In genomic region chr22:38079208-38079607, GRCh38 we compare ENCODE assay signal across 16 cellular contexts. TPM values are rescaled to one million over a fixed set of nuclear protein-coding genes. Genes with fewer than 3 reads are reported as not detected.
A peak's percentile ranks its signal among the peaks of the same experiment; 100 is the strongest.
DNase-seq lines count a peak whose midpoint lies in the region; ATAC-seq, FAIRE-seq and TF ChIP-seq lines count a peak whose summit lies in the region.
"Not testable (repeated sequence)": the region's sequence is repeated elsewhere in the genome, so short reads cannot be mapped to it uniquely, and the experiment has no call there.
"Had no signal": no experiment of that assay in that cellular context is flagged by ENCODE, and none has a peak within 500 bp of the region (broad histone marks: within the 10 kb centered on the region; RNA-seq: fewer than 3 reads in every experiment).

No MANE protein-coding gene starts in this region.

- DNase-seq in Calu3; PC-9; K562 (ENCODE audit: extremely low read depth in 1 of 4, low spot score in 3 of 4); neural crest cell (ENCODE audit: low read depth, low spot score): not testable (repeated sequence)
- peak; percentile 3 for DNase-seq in left ventricle myocardium superior
- peak; percentile 76 for DNase-seq in osteoblast (ENCODE audit: insufficient read length, low spot score, missing footprints)

- not testable (repeated sequence) for H4K20me1 ChIP-seq in BLaER1; PC-9 (ENCODE audit: insufficient read depth); K562 (replicated peaks; ENCODE audit: control insufficient read depth, insufficient read depth, low read length); osteoblast (ENCODE audit: insufficient read depth, low read length)

- H3K79me2 ChIP-seq in PC-9 (ENCODE audit: low read depth); K562 (ENCODE audit: control insufficient read depth, insufficient read depth, low read length); osteoblast (ENCODE audit: insufficient read depth, low read length): not testable (repeated sequence)

- not testable (repeated sequence) for TF ChIP-seq CTCF in 22Rv1 (IDR thresholded peaks at IDR 0.05); Calu3 (IDR thresholded peaks at IDR 0.05; ENCODE audit: unreplicated experiment); PC-9 (conservative IDR thresholded peaks at IDR 0.05); K562 (IDR thresholded peaks at IDR 0.05 in 2 of 3, conservative IDR thresholded peaks at IDR 0.05 in 1 of 3; ENCODE audit: insufficient read depth in 2 of 3, low read depth in 1 of 3, low read length in 3 of 3); neural crest cell (conservative IDR thresholded peaks at IDR 0.05); osteoblast (IDR thresholded peaks at IDR 0.05; ENCODE audit: extremely low read depth, low read depth, low read length)

- ATAC-seq in K562, left ventricle myocardium superior: not testable (repeated sequence)

- not testable (repeated sequence) for H3K4me3 Mint-ChIP-seq in Calu3 (ENCODE audit: low read depth, unreplicated experiment)
- peak overlapping the region; percentile 19 for H3K4me3 Mint-ChIP-seq in neural crest cell

- TF ChIP-seq POLR2A in K562 (conservative IDR thresholded peaks at IDR 0.05), result not testable (repeated sequence)

- H3K9me3 Mint-ChIP-seq in Calu3 (ENCODE audit: low read depth, unreplicated experiment); neural crest cell: not testable (repeated sequence)

- FAIRE-seq in K562 (lab: Jason Lieb, UNC), result not testable (repeated sequence)

- peaks cover 52% of the 10 kb centered on the region for H3K36me3 Mint-ChIP-seq in Calu3 (ENCODE audit: insufficient read depth, unreplicated experiment)
- H3K36me3 Mint-ChIP-seq in neural crest cell (ENCODE audit: low read depth), result not testable (repeated sequence)

- H3F3A ChIP-seq in PC-9 (ENCODE audit: insufficient read depth, low read depth), result peaks cover 28% of the 10 kb centered on the region; the same call in 1 of the 2 replicates

- H3K4me1 ChIP-seq in BLaER1 (peaks cover 83% of the 10 kb centered on the region), K562 (replicated peaks in 1 of 2; ENCODE audit: control insufficient read depth in 2 of 2, insufficient read depth in 2 of 2, low read length in 2 of 2) (peaks cover 0 to 53% of the 10 kb centered on the region in 2 experiments; a peak in 2 of 5 replicates)
- H3K4me1 ChIP-seq in PC-9 (replicated peaks; ENCODE audit: insufficient read depth); osteoblast (ENCODE audit: insufficient read depth, low read length): not testable (repeated sequence)

- whole genome bisulfite sequencing in K562 (ENCODE audit: insufficient coverage, low coverage, missing lambda C conversion rate), result 14% methylated on average over 2 of the region's 2 CpGs

- not testable (repeated sequence) for TF ChIP-seq EP300 in K562 (IDR thresholded peaks at IDR 0.05; ENCODE audit: low read length)

- not testable (repeated sequence) for H3K4me1 Mint-ChIP-seq in Calu3 (ENCODE audit: low read depth, unreplicated experiment)
- H3K4me1 Mint-ChIP-seq in neural crest cell, result peaks cover 14% of the 10 kb centered on the region

- 0 out of 2 replicates have a peak overlapping the region, but pooled peaks have one; percentile 78 for H3K27ac ChIP-seq in 22Rv1
- H3K27ac ChIP-seq in BLaER1; PC-9; K562 (ENCODE audit: extremely low read depth, low read depth, low read length); osteoblast (ENCODE audit: low read depth, low read length): not testable (repeated sequence)

- POLR2A ChIA-PET in PC-9 (lab: Charles Lee; ENCODE audit: unreplicated experiment); K562 (lab: Yijun Ruan, JAX): not testable (repeated sequence)

- intact Hi-C loops in Calu3 (cut with micrococcal nuclease; ENCODE audit: unreplicated experiment); PC-9 (cut with micrococcal nuclease; ENCODE audit: unreplicated experiment); K562 (cut with micrococcal nuclease); left ventricle myocardium superior (cut with micrococcal nuclease): not testable (repeated sequence)

- not testable (repeated sequence) for H3K9me2 ChIP-seq in PC-9 (ENCODE audit: insufficient read depth)

- peak overlapping the region; percentile 43 for H3K4me2 ChIP-seq in BLaER1
- not testable (repeated sequence) for H3K4me2 ChIP-seq in PC-9; K562 (ENCODE audit: insufficient read depth, low read length); osteoblast (ENCODE audit: insufficient read depth, low read length)

- H3K4me3 ChIP-seq in BLaER1; PC-9; K562; osteoblast (ENCODE audit: insufficient read depth, low read length): not testable (repeated sequence)

- CTCF ChIA-PET in Calu3 (lab: Charles Lee); PC-9 (lab: Charles Lee); K562 (lab: Yijun Ruan, JAX; ENCODE audit: low intra/inter-chr PET ratio): not testable (repeated sequence)

- in situ Hi-C loops in K562 (cut with MboI), result not testable (repeated sequence)

- H3K9me3 ChIP-seq in BLaER1; PC-9 (ENCODE audit: insufficient read depth, low read depth); K562 (replicated peaks; ENCODE audit: control insufficient read depth, insufficient read depth, low read depth, low read length); osteoblast (ENCODE audit: low read depth, low read length): not testable (repeated sequence)

- H3K27ac Mint-ChIP-seq in Calu3 (ENCODE audit: unreplicated experiment), result peak overlapping the region; percentile 24
- not testable (repeated sequence) for H3K27ac Mint-ChIP-seq in neural crest cell (ENCODE audit: unreplicated experiment)

- not testable (repeated sequence) for H3K9ac ChIP-seq in BLaER1; K562 (ENCODE audit: insufficient read depth in 1 of 2, low read depth in 2 of 2, low read length in 2 of 2)

- peaks cover 49% of the 10 kb centered on the region for H3K27me3 ChIP-seq in BLaER1
- H3K27me3 ChIP-seq in PC-9 (ENCODE audit: insufficient read depth, low read depth), result not testable (repeated sequence)
- H3K27me3 ChIP-seq in K562 (ENCODE audit: control insufficient read depth in 2 of 2, insufficient read depth in 2 of 2, low read length in 2 of 2), result peaks cover 2 to 30% of the 10 kb centered on the region in 2 experiments; a peak in 2 of 5 replicates
- H3K27me3 ChIP-seq in osteoblast (ENCODE audit: insufficient read depth, low read length), result peaks cover 19% of the 10 kb centered on the region

- H2AFZ ChIP-seq in PC-9; K562 (ENCODE audit: low read depth, low read length); osteoblast (ENCODE audit: low read length): not testable (repeated sequence)

- not testable (repeated sequence) for H3K9me1 ChIP-seq in K562 (ENCODE audit: control insufficient read depth, insufficient read depth, low read length)

- not testable (repeated sequence) for H3K27me3 Mint-ChIP-seq in Calu3 (ENCODE audit: unreplicated experiment); neural crest cell (ENCODE audit: low read depth)

- TF ChIP-seq RAD21 in K562 (CRISPR knock-in tag; conservative IDR thresholded peaks at IDR 0.05 in 1 of 2, IDR thresholded peaks at IDR 0.05 in 1 of 2), result not testable (repeated sequence)

- not testable (repeated sequence) for H3K36me3 ChIP-seq in BLaER1; PC-9 (ENCODE audit: low read depth); K562 (ENCODE audit: control insufficient read depth, insufficient read depth, low read length); osteoblast (ENCODE audit: insufficient read depth, low read length)

- not testable (repeated sequence) for BruUV-seq in Calu3 (replicated peaks; lab: Mats Ljungman, UMichigan); K562 (replicated peaks; lab: Mats Ljungman, UMichigan)
- BruUV-seq in PC-9 (replicated peaks; lab: Mats Ljungman, UMichigan), result TSS peak; percentile 22

RNA-seq across cellular contexts. Expression of gene SLC16A8, which starts 4.8 kb away (rescaled TPM):
- total RNA-seq in Calu3 (2022) (not detected in 2 replicates), PC-9 (2021) (not detected in 2 replicates), K562 (2014; rRNA removed) (not detected in 2 replicates), K562 (2014; rRNA removed; fragmentation: Illumina TruSeq; extraction: Trizol) (not detected in 2 replicates), K562 (2015; rRNA removed; fragmentation: Illumina TruSeq; extraction: Trizol) (not detected in 2 replicates), K562 (2021) (not detected in 2 replicates), left ventricle myocardium superior (not detected), neural crest cell (0.26 TPM in 1 of 2 replicates, not detected in the other), osteoblast (not detected in 2 replicates)
- not detected in 2 replicates for total RNA-seq in K562 (2011; cell fraction: chromatin; rRNA removed; ENCODE audit: low replicate concordance)
- total RNA-seq in K562 (2011; cell fraction: nucleolus; rRNA removed), result not detected in 2 replicates
- total RNA-seq in K562 (2011; cell fraction: nucleoplasm; rRNA removed), result not detected in 2 replicates
- polyA plus RNA-seq in K562 (2011; rRNA removed) (not detected in 2 replicates), K562 (2014; fragmentation: Illumina TruSeq; extraction: Trizol) (not detected in 2 replicates), K562 (2014; fragmentation: Nextera tagmentation; extraction: Ambion mirVana) (not detected), K562 (2014; rRNA removed) (not detected in 2 replicates)
- polyA plus RNA-seq in K562 (2011; cell fraction: cytosol; rRNA removed), result not detected in 2 replicates
- not detected in 2 replicates for polyA plus RNA-seq in K562 (2011; cell fraction: nucleus; rRNA removed)
- polyA plus RNA-seq in K562 (2012), result 0.28 TPM in 1 of 2 replicates, not detected in the other
- polyA minus RNA-seq in K562 (2011; rRNA and poly(A)+ RNA removed), result not detected in 2 replicates
- polyA minus RNA-seq in K562 (2011; cell fraction: cytosol; rRNA and poly(A)+ RNA removed), result not detected in 2 replicates
- polyA minus RNA-seq in K562 (2011; cell fraction: nucleus; rRNA and poly(A)+ RNA removed), result not detected in 2 replicates
- total RNA-seq: A673; Caco-2; CD4-positive, alpha-beta T cell; CD8-positive, alpha-beta T cell; Daoy; G401; GM12878 had no signal
- polyA plus RNA-seq: AG04450, GM12878 had no signal

RNA-seq across cellular contexts. Expression of gene PICK1, which starts 22.0 kb away (rescaled TPM):
- total RNA-seq in Calu3 (2022) (54.2 and 58.3 TPM in 2 replicates), PC-9 (2021) (52.0 and 55.9 TPM in 2 replicates), K562 (2014; rRNA removed) (8.6 and 11.3 TPM in 2 replicates), K562 (2014; rRNA removed; fragmentation: Illumina TruSeq; extraction: Trizol) (4.3 and 5.2 TPM in 2 replicates), K562 (2015; rRNA removed; fragmentation: Illumina TruSeq; extraction: Trizol) (6.5 and 6.7 TPM in 2 replicates), K562 (2021) (7.1 and 9.2 TPM in 2 replicates), left ventricle myocardium superior (26.5 TPM), neural crest cell (20.1 and 24.0 TPM in 2 replicates), osteoblast (14.4 and 15.6 TPM in 2 replicates)
- 25.6 and 73.9 TPM in 2 replicates for total RNA-seq in K562 (2011; cell fraction: chromatin; rRNA removed; ENCODE audit: low replicate concordance)
- 35.9 and 41.6 TPM in 2 replicates for total RNA-seq in K562 (2011; cell fraction: nucleolus; rRNA removed)
- total RNA-seq in K562 (2011; cell fraction: nucleoplasm; rRNA removed), result 31.1 and 41.3 TPM in 2 replicates
- polyA plus RNA-seq in K562 (2011; rRNA removed) (9.6 and 14.5 TPM in 2 replicates), K562 (2014; fragmentation: Illumina TruSeq; extraction: Trizol) (7.1 and 7.9 TPM in 2 replicates), K562 (2014; fragmentation: Nextera tagmentation; extraction: Ambion mirVana) (under 1 TPM in 1 of 2 experiments, not detected in 1; 0.06 TPM), K562 (2014; rRNA removed) (9.4 and 11.0 TPM in 2 replicates)
- polyA plus RNA-seq in K562 (2011; cell fraction: cytosol; rRNA removed), result 12.0 and 13.0 TPM in 2 replicates
- 67.4 and 81.6 TPM in 2 replicates for polyA plus RNA-seq in K562 (2011; cell fraction: nucleus; rRNA removed)
- polyA plus RNA-seq in K562 (2012), result 5.6 and 8.2 TPM in 2 replicates
- 9.6 and 18.1 TPM in 2 replicates for polyA minus RNA-seq in K562 (2011; rRNA and poly(A)+ RNA removed)
- polyA minus RNA-seq in K562 (2011; cell fraction: cytosol; rRNA and poly(A)+ RNA removed), result 5.7 and 8.4 TPM in 2 replicates
- polyA minus RNA-seq in K562 (2011; cell fraction: nucleus; rRNA and poly(A)+ RNA removed), result 11.6 and 12.2 TPM in 2 replicates

RNA-seq across cellular contexts. Expression of gene BAIAP2L2, which starts 31.3 kb away (rescaled TPM):
- total RNA-seq in Calu3 (2022) (51.2 and 68.2 TPM in 2 replicates), PC-9 (2021) (7.1 and 9.7 TPM in 2 replicates), K562 (2014; rRNA removed) (not detected in 2 replicates), K562 (2014; rRNA removed; fragmentation: Illumina TruSeq; extraction: Trizol) (not detected in 2 replicates), K562 (2015; rRNA removed; fragmentation: Illumina TruSeq; extraction: Trizol) (not detected in 2 replicates), K562 (2021) (0.13 and 0.22 TPM in 2 replicates), left ventricle myocardium superior (0.15 TPM), neural crest cell (0.51 and 0.52 TPM in 2 replicates), osteoblast (0.88 and 1.1 TPM in 2 replicates)
- 0.19 and 0.25 TPM in 2 replicates for total RNA-seq in K562 (2011; cell fraction: chromatin; rRNA removed; ENCODE audit: low replicate concordance)
- total RNA-seq in K562 (2011; cell fraction: nucleolus; rRNA removed), result 0.26 and 0.33 TPM in 2 replicates
- 0.37 TPM in 1 of 2 replicates, not detected in the other for total RNA-seq in K562 (2011; cell fraction: nucleoplasm; rRNA removed)
- polyA plus RNA-seq in K562 (2011; rRNA removed) (0.07 and 0.09 TPM in 2 replicates), K562 (2014; fragmentation: Illumina TruSeq; extraction: Trizol) (0.07 TPM in 1 of 2 replicates, not detected in the other), K562 (2014; fragmentation: Nextera tagmentation; extraction: Ambion mirVana) (under 1 TPM in 1 of 2 experiments, not detected in 1; 0.04 TPM), K562 (2014; rRNA removed) (0.11 and 0.86 TPM in 2 replicates)
- polyA plus RNA-seq in K562 (2011; cell fraction: cytosol; rRNA removed), result 0.06 and 0.22 TPM in 2 replicates
- 0.37 and 1.1 TPM in 2 replicates for polyA plus RNA-seq in K562 (2011; cell fraction: nucleus; rRNA removed)
- polyA plus RNA-seq in K562 (2012), result 0.23 and 0.72 TPM in 2 replicates
- polyA minus RNA-seq in K562 (2011; rRNA and poly(A)+ RNA removed), result 0.11 TPM in 1 of 2 replicates, not detected in the other
- not detected in 2 replicates for polyA minus RNA-seq in K562 (2011; cell fraction: cytosol; rRNA and poly(A)+ RNA removed)
- polyA minus RNA-seq in K562 (2011; cell fraction: nucleus; rRNA and poly(A)+ RNA removed), result 0.22 TPM in 1 of 2 replicates, not detected in the other
